In the genomic region with DNA sequence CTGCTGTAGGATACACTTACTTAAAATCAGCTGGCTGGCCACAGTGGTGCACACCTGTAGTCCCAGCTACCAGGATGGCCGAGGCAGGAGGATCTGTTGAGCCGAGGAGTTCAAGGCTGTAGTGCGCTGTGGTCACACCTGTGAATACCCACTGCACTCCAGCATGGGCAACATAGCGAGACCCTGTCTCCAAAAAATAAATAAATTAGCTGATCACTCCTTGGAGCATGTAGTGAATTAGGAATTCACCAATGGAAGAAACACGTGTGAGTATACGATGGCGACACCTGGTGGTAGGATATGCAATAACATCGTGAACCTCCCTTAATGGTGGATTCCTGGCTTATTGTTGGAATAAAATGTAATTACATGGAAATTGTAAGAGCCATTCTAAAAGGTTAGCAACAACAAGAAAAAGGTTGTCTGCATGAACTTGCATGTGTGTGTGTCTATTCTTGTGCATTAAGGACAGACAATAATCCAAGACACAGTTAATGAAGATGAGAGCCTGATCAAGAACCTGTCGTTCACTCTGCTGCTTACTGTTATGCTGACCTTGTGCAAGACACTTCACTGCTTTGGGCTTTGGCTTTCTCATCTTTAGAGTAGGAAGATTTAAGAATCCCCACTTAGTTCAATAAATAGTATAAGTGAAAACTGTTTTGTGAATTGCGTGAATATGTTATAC, we compare ENCODE assay signal across 1 cellular context.
TF ChIP-seq lines count a peak whose summit lies in the region.

No MANE protein-coding gene starts in this region.

TF ChIP-seq in SK-N-SH treated with all-trans-retinoic acid at 6 μM for 48 hours, 23 proteins besides CTCF, POLR2A, EP300 and RAD21 (continued from another document):
- TF ChIP-seq, protein P1, sequence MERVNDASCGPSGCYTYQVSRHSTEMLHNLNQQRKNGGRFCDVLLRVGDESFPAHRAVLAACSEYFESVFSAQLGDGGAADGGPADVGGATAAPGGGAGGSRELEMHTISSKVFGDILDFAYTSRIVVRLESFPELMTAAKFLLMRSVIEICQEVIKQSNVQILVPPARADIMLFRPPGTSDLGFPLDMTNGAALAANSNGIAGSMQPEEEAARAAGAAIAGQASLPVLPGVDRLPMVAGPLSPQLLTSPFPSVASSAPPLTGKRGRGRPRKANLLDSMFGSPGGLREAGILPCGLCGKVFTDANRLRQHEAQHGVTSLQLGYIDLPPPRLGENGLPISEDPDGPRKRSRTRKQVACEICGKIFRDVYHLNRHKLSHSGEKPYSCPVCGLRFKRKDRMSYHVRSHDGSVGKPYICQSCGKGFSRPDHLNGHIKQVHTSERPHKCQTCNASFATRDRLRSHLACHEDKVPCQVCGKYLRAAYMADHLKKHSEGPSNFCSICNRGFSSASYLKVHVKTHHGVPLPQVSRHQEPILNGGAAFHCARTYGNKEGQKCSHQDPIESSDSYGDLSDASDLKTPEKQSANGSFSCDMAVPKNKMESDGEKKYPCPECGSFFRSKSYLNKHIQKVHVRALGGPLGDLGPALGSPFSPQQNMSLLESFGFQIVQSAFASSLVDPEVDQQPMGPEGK (CRISPR knock-in tag; IDR thresholded peaks at IDR 0.05; ENCODE audit: borderline replicate concordance), result no peak
- no peak for TF ChIP-seq OSR1 (CRISPR knock-in tag; IDR thresholded peaks at IDR 0.05)
TF ChIP-seq in SK-N-SH treated with all-trans-retinoic acid at 6 μM for 48 hours: peak in this region for 0.
